27 cellular contexts compared by ENCODE assay signal in genomic region chr2:141455877-141456276, GRCh38.
"Had no signal": no experiment of that assay in that cellular context is flagged by ENCODE, and none has a peak within 500 bp of the region (broad histone marks: within the 10 kb centered on the region; RNA-seq: fewer than 3 reads in every experiment).

No MANE protein-coding gene starts in this region.

- H3K36me3 Mint-ChIP-seq: naive thymus-derived CD8-positive, alpha-beta T cell; stimulated activated memory B cell treated with anti-CD40 and anti-IgM and Interleukin-4, amounts not matched to agents 10 μg/mL and 1 μg/mL and 100 μg/mL, for 72 hours had no signal

- H3K9me3 Mint-ChIP-seq: nephron; stimulated activated memory B cell treated with anti-CD40 and anti-IgM and Interleukin-4, amounts not matched to agents 10 μg/mL and 1 μg/mL and 100 μg/mL, for 72 hours had no signal

- H3K27me3 ChIP-seq: heart right ventricle, left lung, neutrophil, right atrium auricular region, spleen, tibial nerve, upper lobe of left lung, vagina had no signal

- ATAC-seq: heart right ventricle; left colon; left lung; lower lobe of right lung; naive thymus-derived CD8-positive, alpha-beta T cell; sciatic nerve; stimulated activated memory B cell treated with anti-CD40 and anti-IgM and Interleukin-4, amounts not matched to agents 10 μg/mL and 1 μg/mL and 100 μg/mL, for 72 hours; stimulated activated naive CD8-positive, alpha-beta T cell treated with anti-CD3 and anti-CD28 coated beads, Interleukin-15, amount 100 ng/mL, for 72 hours had no signal

- H3K9me3 ChIP-seq: heart right ventricle, left lung, lower lobe of right lung, neutrophil, right atrium auricular region, spleen, tibial nerve, upper lobe of left lung, vagina had no signal

- H3K4me1 ChIP-seq: heart right ventricle, left lung, lower lobe of right lung, right atrium auricular region, spleen, tibial nerve, upper lobe of left lung, vagina had no signal

- H3K36me3 ChIP-seq: heart right ventricle, left lung, lower lobe of right lung, neutrophil, right atrium auricular region, spleen, tibial nerve, upper lobe of left lung, vagina had no signal

- H3K4me3 ChIP-seq: heart right ventricle, left lung, lower lobe of right lung, right atrium auricular region, skin epidermis, spleen, tibial nerve, upper lobe of left lung, vagina had no signal

- H3K27ac ChIP-seq: heart right ventricle, left lung, lower lobe of right lung, neutrophil, right atrium auricular region, skin epidermis, spleen, tibial nerve, upper lobe of left lung, vagina had no signal

- H3K27ac Mint-ChIP-seq: immature natural killer cell; naive thymus-derived CD8-positive, alpha-beta T cell; nephron; progenitor cell of endocrine pancreas; stimulated activated memory B cell treated with anti-CD40 and anti-IgM and Interleukin-4, amounts not matched to agents 10 μg/mL and 1 μg/mL and 100 μg/mL, for 72 hours; stimulated activated naive CD8-positive, alpha-beta T cell treated with anti-CD3 and anti-CD28 coated beads, Interleukin-15, amount 100 ng/mL, for 72 hours had no signal

- H3K4me3 Mint-ChIP-seq: immature natural killer cell; naive thymus-derived CD8-positive, alpha-beta T cell; nephron; neural crest cell; stimulated activated memory B cell treated with anti-CD40 and anti-IgM and Interleukin-4, amounts not matched to agents 10 μg/mL and 1 μg/mL and 100 μg/mL, for 72 hours; stimulated activated naive CD8-positive, alpha-beta T cell treated with anti-CD3 and anti-CD28 coated beads, Interleukin-15, amount 100 ng/mL, for 72 hours had no signal

- H3K4me1 Mint-ChIP-seq: immature natural killer cell; naive thymus-derived CD8-positive, alpha-beta T cell; nephron; stimulated activated memory B cell treated with anti-CD40 and anti-IgM and Interleukin-4, amounts not matched to agents 10 μg/mL and 1 μg/mL and 100 μg/mL, for 72 hours; stimulated activated naive CD8-positive, alpha-beta T cell treated with anti-CD3 and anti-CD28 coated beads, Interleukin-15, amount 100 ng/mL, for 72 hours had no signal

- DNase-seq: heart right ventricle; hippocampal formation; immature natural killer cell; kidney; left colon; left lung; lower lobe of right lung; mesenchymal stem cell; naive thymus-derived CD8-positive, alpha-beta T cell; occipital lobe; spleen; stimulated activated CD4-positive, alpha-beta T cell treated with anti-CD3 and anti-CD28 coated beads, Interleukin-4, amount 100 ng/mL, for 4 hours; stimulated activated CD8-positive, alpha-beta memory T cell treated with anti-CD3 and anti-CD28 coated beads, Interleukin-4, amount 100 ng/mL, for 48 hours; stimulated activated naive CD4-positive, alpha-beta T cell treated with Interleukin-2 at 50 U/mL for 16 hours; stimulated activated naive CD8-positive, alpha-beta T cell treated with anti-CD3 and anti-CD28 coated beads, Interleukin-15, amount 100 ng/mL, for 72 hours; substantia nigra; upper lobe of left lung had no signal

- H3K27me3 Mint-ChIP-seq: naive thymus-derived CD8-positive, alpha-beta T cell; progenitor cell of endocrine pancreas; stimulated activated memory B cell treated with anti-CD40 and anti-IgM and Interleukin-4, amounts not matched to agents 10 μg/mL and 1 μg/mL and 100 μg/mL, for 72 hours; stimulated activated naive CD8-positive, alpha-beta T cell treated with anti-CD3 and anti-CD28 coated beads, Interleukin-15, amount 100 ng/mL, for 72 hours had no signal
